ENCODE assay signal across 16 cellular contexts in genomic region chr15:69562564-69562963, GRCh38.
A peak's percentile ranks its signal among the peaks of the same experiment; 100 is the strongest.
DNase-seq lines count a peak whose midpoint lies in the region; TF ChIP-seq lines count a peak whose summit lies in the region.
"Had no signal": no experiment of that assay in that cellular context is flagged by ENCODE, and none has a peak within 500 bp of the region (broad histone marks: within the 10 kb centered on the region; RNA-seq: fewer than 3 reads in every experiment).

No MANE protein-coding gene starts in this region.

- H3K4me1 Mint-ChIP-seq in nephron = peaks cover 40% of the 10 kb centered on the region
- no peaks in the 10 kb centered on the region for H3K4me1 Mint-ChIP-seq in CD14-positive monocyte
- H3K4me1 Mint-ChIP-seq: natural killer cell, T-cell had no signal

- 0 out of 2 replicates have a peak, but pooled peaks have one; percentile 8 for TF ChIP-seq CTCF in VCaP (conservative IDR thresholded peaks at IDR 0.05)
- no peak for TF ChIP-seq CTCF in nephron (IDR thresholded peaks at IDR 0.05; ENCODE audit: unreplicated experiment in 3 of 3)
- TF ChIP-seq CTCF in CD14-positive monocyte (IDR thresholded peaks at IDR 0.05) = no peak

- peaks cover 14% of the 10 kb centered on the region for H3K27me3 Mint-ChIP-seq in nephron (ENCODE audit: low read depth)
- peaks cover 0 to 8% (median 0%) of the 10 kb centered on the region in 3 donors for H3K27me3 Mint-ChIP-seq in CD14-positive monocyte (ENCODE audit: low read depth in 3 of 3)

- H3K4me3 Mint-ChIP-seq in nephron (no peak overlapping the region), CD14-positive monocyte (no peak overlapping the region)
- H3K4me3 Mint-ChIP-seq: natural killer cell, T-cell had no signal

- H3K36me3 Mint-ChIP-seq in nephron (ENCODE audit: low read depth) (no peaks in the 10 kb centered on the region), CD14-positive monocyte (no peaks in the 10 kb centered on the region)
- H3K36me3 Mint-ChIP-seq: natural killer cell, T-cell had no signal

- DNase-seq in COR-L47 (lab: John Stamatoyannopoulos, UW) (peak; percentile 55), NCI-H2029 (lab: John Stamatoyannopoulos, UW) (peak; percentile 49), activated T-cell treated with anti-CD3 and anti-CD28 coated beads for 4 hours (no peak), MV-4-11 (lab: John Stamatoyannopoulos, UW) (no peak), CD14-positive monocyte (ENCODE audit: low spot score) (no peak), SW 1271 (lab: John Stamatoyannopoulos, UW) (no peak)
- DNase-seq: activated CD8-positive, alpha-beta memory T cell treated with anti-CD3 and anti-CD28 coated beads, Interleukin-2, amount 50 U/mL, for 48 hours; activated effector memory CD4-positive, alpha-beta T cell treated with Interleukin-2 at 50 U/mL for 16 hours; natural killer cell; NCI-H1694; NCI-H526; ovary; T-cell had no signal

- H3K27ac ChIP-seq in VCaP = peak overlapping the region; percentile 99
- H3K27ac ChIP-seq: ovary, thoracic aorta had no signal

- no peaks in the 10 kb centered on the region for H3K9me3 Mint-ChIP-seq in nephron
- peaks cover 0 to 3% (median 0%) of the 10 kb centered on the region in 7 donors for H3K9me3 Mint-ChIP-seq in CD14-positive monocyte
- H3K9me3 Mint-ChIP-seq: natural killer cell, T-cell had no signal

- H3K27ac Mint-ChIP-seq in nephron (peak overlapping the region; percentile 51 to 77 (median 65)), CD14-positive monocyte (peak overlapping the region in 2 of 7 donors; percentile 21 to 25)
- H3K27ac Mint-ChIP-seq: natural killer cell, T-cell had no signal

- intact Hi-C loops in CD14-positive monocyte (cut with micrococcal nuclease) = no loop called here

Comparison
In these comparisons a context has a peak if more than half of its experiments do, and no peak if none do; other contexts are left out.
1. DNase-seq: peak in COR-L47 (single experiment) and NCI-H2029 (single experiment); none in activated T-cell treated with anti-CD3 and anti-CD28 coated beads for 4 hours (single experiment), MV-4-11 (single experiment), CD14-positive monocyte (single experiment) and SW 1271 (0 of 2).